Comparison of ENCODE assay signal across 1 cellular context in the genomic region with DNA sequence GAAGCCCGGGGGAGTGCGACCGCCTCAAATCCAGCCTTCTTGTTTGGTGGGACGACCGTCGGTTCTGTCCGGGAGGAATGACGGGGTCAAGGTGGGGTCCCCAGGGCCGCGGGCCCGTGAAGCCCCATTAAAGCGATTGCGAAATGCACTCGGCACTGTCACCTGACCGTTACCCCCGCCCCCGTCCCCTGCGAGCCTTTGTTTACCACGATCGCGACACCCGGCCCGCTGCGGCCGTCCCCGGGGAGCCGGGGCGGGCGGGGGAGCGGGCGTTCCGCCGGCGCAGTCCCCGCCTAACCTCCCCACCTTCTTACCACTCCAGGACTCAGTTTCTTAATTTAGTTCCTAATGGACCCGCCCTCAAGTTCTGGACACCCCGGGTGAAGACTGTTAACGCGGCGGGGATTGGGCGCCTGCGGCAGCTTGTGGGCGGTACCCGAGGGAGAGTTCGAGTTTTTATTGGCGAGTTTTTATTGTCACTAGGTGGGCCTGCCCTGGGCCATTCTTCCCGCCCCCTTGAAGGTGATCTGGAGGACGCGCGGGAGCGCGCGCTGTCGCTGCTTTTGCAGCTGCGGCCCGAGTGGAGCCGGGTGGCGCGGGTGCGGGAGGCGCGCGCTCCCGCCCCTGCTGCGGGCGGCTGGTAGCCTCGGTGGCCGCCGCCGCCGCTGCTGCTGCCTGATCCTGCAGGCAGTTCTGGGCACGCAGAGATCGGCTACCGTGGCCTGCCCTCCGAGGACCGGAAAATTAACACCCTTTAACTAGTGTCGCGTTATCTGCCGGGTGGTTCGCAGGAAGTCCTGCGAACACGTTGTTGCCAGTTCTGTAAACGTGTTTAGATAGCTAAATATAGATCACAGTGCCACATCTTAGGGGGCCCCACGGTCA.
TF ChIP-seq lines count a peak whose summit lies in the region.

No MANE protein-coding gene starts in this region.

TF ChIP-seq in K562, 482 proteins besides CTCF, POLR2A, EP300 and RAD21 (continued from another document and continues in another):
- TF ChIP-seq, protein P1, sequence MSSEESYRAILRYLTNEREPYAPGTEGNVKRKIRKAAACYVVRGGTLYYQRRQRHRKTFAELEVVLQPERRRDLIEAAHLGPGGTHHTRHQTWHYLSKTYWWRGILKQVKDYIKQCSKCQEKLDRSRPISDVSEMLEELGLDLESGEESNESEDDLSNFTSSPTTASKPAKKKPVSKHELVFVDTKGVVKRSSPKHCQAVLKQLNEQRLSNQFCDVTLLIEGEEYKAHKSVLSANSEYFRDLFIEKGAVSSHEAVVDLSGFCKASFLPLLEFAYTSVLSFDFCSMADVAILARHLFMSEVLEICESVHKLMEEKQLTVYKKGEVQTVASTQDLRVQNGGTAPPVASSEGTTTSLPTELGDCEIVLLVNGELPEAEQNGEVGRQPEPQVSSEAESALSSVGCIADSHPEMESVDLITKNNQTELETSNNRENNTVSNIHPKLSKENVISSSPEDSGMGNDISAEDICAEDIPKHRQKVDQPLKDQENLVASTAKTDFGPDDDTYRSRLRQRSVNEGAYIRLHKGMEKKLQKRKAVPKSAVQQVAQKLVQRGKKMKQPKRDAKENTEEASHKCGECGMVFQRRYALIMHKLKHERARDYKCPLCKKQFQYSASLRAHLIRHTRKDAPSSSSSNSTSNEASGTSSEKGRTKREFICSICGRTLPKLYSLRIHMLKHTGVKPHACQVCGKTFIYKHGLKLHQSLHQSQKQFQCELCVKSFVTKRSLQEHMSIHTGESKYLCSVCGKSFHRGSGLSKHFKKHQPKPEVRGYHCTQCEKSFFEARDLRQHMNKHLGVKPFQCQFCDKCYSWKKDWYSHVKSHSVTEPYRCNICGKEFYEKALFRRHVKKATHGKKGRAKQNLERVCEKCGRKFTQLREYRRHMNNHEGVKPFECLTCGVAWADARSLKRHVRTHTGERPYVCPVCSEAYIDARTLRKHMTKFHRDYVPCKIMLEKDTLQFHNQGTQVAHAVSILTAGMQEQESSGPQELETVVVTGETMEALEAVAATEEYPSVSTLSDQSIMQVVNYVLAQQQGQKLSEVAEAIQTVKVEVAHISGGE (CRISPR knock-in tag; IDR thresholded peaks at IDR 0.05): peak in 1 of 3 experiments; percentile 70; a peak in 2 of 6 replicates
- TF ChIP-seq ZNF586 (CRISPR knock-in tag; conservative IDR thresholded peaks at IDR 0.05) (no peak), ZNF212 (CRISPR knock-in tag; IDR thresholded peaks at IDR 0.05) (no peak), ZNF695 (CRISPR knock-in tag; IDR thresholded peaks at IDR 0.05) (no peak), ETV6 (IDR thresholded peaks at IDR 0.05; ENCODE audit: borderline replicate concordance in 1 of 2, low read depth in 2 of 2, low read length in 1 of 2) (no peak), ETV6 (CRISPR knock-in tag; IDR thresholded peaks at IDR 0.05; ENCODE audit: borderline replicate concordance) (no peak), SMARCB1 (IDR thresholded peaks at IDR 0.05; ENCODE audit: insufficient read length, low read depth) (no peak), ZNF253 (CRISPR knock-in tag; conservative IDR thresholded peaks at IDR 0.05) (no peak), POLR2B (IDR thresholded peaks at IDR 0.05; ENCODE audit: low read depth, partially characterized antibody) (no peak), HCFC1 (IDR thresholded peaks at IDR 0.05; ENCODE audit: low read depth, low read length) (peak; percentile 46), RCOR1 (IDR thresholded peaks at IDR 0.05; ENCODE audit: borderline replicate concordance in 1 of 2, low read depth in 2 of 2, low read length in 2 of 2) (0 out of 4 replicates have a peak, but pooled peaks of 1 of the 2 experiments have one; percentile 9), FOXJ3 (CRISPR knock-in tag; IDR thresholded peaks at IDR 0.05) (no peak), NFIX (CRISPR knock-in tag; IDR thresholded peaks at IDR 0.05; ENCODE audit: low read depth) (no peak), CEBPB (tag; IDR thresholded peaks at IDR 0.05) (peak; percentile 99), CCNT2 (IDR thresholded peaks at IDR 0.05; ENCODE audit: borderline replicate concordance, extremely low read depth, insufficient read length, low read depth, low read length) (peak; percentile 49), ZNF707 (CRISPR knock-in tag; conservative IDR thresholded peaks at IDR 0.05) (0 out of 2 replicates have a peak, but pooled peaks have one; percentile 16)
- TF ChIP-seq, protein P2, sequence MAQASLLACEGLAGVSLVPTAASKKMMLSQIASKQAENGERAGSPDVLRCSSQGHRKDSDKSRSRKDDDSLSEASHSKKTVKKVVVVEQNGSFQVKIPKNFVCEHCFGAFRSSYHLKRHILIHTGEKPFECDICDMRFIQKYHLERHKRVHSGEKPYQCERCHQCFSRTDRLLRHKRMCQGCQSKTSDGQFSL (CRISPR knock-in tag; IDR thresholded peaks at IDR 0.05): no peak
- TF ChIP-seq, protein P2 (tag; IDR thresholded peaks at IDR 0.05): no peak
- TF ChIP-seq, protein P3, sequence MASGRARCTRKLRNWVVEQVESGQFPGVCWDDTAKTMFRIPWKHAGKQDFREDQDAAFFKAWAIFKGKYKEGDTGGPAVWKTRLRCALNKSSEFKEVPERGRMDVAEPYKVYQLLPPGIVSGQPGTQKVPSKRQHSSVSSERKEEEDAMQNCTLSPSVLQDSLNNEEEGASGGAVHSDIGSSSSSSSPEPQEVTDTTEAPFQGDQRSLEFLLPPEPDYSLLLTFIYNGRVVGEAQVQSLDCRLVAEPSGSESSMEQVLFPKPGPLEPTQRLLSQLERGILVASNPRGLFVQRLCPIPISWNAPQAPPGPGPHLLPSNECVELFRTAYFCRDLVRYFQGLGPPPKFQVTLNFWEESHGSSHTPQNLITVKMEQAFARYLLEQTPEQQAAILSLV (tag; IDR thresholded peaks at IDR 0.05): 0 out of 2 replicates have a peak, but pooled peaks have one; percentile 37
- TF ChIP-seq, protein P4, sequence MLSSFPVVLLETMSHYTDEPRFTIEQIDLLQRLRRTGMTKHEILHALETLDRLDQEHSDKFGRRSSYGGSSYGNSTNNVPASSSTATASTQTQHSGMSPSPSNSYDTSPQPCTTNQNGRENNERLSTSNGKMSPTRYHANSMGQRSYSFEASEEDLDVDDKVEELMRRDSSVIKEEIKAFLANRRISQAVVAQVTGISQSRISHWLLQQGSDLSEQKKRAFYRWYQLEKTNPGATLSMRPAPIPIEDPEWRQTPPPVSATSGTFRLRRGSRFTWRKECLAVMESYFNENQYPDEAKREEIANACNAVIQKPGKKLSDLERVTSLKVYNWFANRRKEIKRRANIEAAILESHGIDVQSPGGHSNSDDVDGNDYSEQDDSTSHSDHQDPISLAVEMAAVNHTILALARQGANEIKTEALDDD (IDR thresholded peaks at IDR 0.05): 0 out of 2 replicates have a peak, but pooled peaks have one; percentile 9
- TF ChIP-seq, protein P5, sequence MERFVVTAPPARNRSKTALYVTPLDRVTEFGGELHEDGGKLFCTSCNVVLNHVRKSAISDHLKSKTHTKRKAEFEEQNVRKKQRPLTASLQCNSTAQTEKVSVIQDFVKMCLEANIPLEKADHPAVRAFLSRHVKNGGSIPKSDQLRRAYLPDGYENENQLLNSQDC (CRISPR knock-in tag; IDR thresholded peaks at IDR 0.05): 0 out of 2 replicates have a peak, but pooled peaks have one; percentile 4
- TF ChIP-seq, protein P6, sequence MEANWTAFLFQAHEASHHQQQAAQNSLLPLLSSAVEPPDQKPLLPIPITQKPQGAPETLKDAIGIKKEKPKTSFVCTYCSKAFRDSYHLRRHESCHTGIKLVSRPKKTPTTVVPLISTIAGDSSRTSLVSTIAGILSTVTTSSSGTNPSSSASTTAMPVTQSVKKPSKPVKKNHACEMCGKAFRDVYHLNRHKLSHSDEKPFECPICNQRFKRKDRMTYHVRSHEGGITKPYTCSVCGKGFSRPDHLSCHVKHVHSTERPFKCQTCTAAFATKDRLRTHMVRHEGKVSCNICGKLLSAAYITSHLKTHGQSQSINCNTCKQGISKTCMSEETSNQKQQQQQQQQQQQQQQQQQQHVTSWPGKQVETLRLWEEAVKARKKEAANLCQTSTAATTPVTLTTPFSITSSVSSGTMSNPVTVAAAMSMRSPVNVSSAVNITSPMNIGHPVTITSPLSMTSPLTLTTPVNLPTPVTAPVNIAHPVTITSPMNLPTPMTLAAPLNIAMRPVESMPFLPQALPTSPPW (CRISPR knock-in tag; IDR thresholded peaks at IDR 0.05): peak; percentile 81
- TF ChIP-seq, protein P7, sequence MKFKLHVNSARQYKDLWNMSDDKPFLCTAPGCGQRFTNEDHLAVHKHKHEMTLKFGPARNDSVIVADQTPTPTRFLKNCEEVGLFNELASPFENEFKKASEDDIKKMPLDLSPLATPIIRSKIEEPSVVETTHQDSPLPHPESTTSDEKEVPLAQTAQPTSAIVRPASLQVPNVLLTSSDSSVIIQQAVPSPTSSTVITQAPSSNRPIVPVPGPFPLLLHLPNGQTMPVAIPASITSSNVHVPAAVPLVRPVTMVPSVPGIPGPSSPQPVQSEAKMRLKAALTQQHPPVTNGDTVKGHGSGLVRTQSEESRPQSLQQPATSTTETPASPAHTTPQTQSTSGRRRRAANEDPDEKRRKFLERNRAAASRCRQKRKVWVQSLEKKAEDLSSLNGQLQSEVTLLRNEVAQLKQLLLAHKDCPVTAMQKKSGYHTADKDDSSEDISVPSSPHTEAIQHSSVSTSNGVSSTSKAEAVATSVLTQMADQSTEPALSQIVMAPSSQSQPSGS (CRISPR knock-in tag; IDR thresholded peaks at IDR 0.05): no peak
- TF ChIP-seq, protein P8, sequence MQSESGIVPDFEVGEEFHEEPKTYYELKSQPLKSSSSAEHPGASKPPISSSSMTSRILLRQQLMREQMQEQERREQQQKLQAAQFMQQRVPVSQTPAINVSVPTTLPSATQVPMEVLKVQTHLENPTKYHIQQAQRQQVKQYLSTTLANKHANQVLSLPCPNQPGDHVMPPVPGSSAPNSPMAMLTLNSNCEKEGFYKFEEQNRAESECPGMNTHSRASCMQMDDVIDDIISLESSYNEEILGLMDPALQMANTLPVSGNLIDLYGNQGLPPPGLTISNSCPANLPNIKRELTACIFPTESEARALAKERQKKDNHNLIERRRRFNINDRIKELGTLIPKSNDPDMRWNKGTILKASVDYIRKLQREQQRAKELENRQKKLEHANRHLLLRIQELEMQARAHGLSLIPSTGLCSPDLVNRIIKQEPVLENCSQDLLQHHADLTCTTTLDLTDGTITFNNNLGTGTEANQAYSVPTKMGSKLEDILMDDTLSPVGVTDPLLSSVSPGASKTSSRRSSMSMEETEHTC (IDR thresholded peaks at IDR 0.05): 0 out of 2 replicates have a peak, but pooled peaks have one; percentile 33
- TF ChIP-seq, protein P9, sequence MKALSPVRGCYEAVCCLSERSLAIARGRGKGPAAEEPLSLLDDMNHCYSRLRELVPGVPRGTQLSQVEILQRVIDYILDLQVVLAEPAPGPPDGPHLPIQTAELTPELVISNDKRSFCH (CRISPR knock-in tag; IDR thresholded peaks at IDR 0.05): no peak
- TF ChIP-seq, protein P9 (tag; IDR thresholded peaks at IDR 0.05): 0 out of 2 replicates have a peak, but pooled peaks have one; percentile 48
- TF ChIP-seq, protein P10, sequence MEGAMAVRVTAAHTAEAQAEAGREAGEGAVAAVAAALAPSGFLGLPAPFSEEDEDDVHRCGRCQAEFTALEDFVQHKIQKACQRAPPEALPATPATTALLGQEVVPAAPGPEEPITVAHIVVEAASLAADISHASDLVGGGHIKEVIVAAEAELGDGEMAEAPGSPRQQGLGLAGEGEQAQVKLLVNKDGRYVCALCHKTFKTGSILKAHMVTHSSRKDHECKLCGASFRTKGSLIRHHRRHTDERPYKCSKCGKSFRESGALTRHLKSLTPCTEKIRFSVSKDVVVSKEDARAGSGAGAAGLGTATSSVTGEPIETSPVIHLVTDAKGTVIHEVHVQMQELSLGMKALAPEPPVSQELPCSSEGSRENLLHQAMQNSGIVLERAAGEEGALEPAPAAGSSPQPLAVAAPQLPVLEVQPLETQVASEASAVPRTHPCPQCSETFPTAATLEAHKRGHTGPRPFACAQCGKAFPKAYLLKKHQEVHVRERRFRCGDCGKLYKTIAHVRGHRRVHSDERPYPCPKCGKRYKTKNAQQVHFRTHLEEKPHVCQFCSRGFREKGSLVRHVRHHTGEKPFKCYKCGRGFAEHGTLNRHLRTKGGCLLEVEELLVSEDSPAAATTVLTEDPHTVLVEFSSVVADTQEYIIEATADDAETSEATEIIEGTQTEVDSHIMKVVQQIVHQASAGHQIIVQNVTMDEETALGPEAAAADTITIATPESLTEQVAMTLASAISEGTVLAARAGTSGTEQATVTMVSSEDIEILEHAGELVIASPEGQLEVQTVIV (CRISPR knock-in tag; IDR thresholded peaks at IDR 0.05; ENCODE audit: borderline replicate concordance): no peak
- TF ChIP-seq, protein P11, sequence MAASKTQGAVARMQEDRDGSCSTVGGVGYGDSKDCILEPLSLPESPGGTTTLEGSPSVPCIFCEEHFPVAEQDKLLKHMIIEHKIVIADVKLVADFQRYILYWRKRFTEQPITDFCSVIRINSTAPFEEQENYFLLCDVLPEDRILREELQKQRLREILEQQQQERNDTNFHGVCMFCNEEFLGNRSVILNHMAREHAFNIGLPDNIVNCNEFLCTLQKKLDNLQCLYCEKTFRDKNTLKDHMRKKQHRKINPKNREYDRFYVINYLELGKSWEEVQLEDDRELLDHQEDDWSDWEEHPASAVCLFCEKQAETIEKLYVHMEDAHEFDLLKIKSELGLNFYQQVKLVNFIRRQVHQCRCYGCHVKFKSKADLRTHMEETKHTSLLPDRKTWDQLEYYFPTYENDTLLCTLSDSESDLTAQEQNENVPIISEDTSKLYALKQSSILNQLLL (CRISPR knock-in tag; IDR thresholded peaks at IDR 0.05; ENCODE audit: borderline replicate concordance): no peak
- TF ChIP-seq, protein P12, sequence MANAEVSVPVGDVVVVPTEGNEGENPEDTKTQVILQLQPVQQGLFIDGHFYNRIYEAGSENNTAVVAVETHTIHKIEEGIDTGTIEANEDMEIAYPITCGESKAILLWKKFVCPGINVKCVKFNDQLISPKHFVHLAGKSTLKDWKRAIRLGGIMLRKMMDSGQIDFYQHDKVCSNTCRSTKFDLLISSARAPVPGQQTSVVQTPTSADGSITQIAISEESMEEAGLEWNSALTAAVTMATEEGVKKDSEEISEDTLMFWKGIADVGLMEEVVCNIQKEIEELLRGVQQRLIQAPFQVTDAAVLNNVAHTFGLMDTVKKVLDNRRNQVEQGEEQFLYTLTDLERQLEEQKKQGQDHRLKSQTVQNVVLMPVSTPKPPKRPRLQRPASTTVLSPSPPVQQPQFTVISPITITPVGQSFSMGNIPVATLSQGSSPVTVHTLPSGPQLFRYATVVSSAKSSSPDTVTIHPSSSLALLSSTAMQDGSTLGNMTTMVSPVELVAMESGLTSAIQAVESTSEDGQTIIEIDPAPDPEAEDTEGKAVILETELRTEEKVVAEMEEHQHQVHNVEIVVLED (CRISPR knock-in tag; IDR thresholded peaks at IDR 0.05): no peak
